Comparison of ENCODE assay signal across 3 cellular contexts in the genomic region with DNA sequence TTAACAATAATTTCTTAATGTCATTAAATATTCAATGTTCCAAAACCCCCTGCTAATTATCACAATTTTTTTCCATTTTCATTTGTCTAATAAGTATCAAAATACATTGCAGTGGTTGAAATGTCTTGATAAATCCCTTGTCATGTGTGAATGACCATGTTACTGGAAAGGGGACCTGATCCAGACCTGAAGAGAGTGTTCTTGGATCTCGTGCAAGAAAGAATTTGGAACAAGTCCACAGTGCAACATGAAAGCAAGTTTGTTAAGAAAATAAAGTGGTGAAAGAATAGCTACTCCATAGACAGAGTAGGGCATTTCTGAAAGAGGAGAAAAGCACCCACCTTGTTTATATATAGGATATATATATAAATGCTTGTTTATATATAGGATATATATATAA.
"Had no signal": no experiment of that assay in that cellular context is flagged by ENCODE, and none has a peak within 500 bp of the region (broad histone marks: within the 10 kb centered on the region; RNA-seq: fewer than 3 reads in every experiment).

No MANE protein-coding gene starts in this region.

- DNase-seq: GDM1, GF-D8 had no signal

- ATAC-seq: GM12878 had no signal

- H3K4me3 ChIP-seq: GM12878 had no signal
